ENCODE assay signal across 1 cellular context in the genomic region with DNA sequence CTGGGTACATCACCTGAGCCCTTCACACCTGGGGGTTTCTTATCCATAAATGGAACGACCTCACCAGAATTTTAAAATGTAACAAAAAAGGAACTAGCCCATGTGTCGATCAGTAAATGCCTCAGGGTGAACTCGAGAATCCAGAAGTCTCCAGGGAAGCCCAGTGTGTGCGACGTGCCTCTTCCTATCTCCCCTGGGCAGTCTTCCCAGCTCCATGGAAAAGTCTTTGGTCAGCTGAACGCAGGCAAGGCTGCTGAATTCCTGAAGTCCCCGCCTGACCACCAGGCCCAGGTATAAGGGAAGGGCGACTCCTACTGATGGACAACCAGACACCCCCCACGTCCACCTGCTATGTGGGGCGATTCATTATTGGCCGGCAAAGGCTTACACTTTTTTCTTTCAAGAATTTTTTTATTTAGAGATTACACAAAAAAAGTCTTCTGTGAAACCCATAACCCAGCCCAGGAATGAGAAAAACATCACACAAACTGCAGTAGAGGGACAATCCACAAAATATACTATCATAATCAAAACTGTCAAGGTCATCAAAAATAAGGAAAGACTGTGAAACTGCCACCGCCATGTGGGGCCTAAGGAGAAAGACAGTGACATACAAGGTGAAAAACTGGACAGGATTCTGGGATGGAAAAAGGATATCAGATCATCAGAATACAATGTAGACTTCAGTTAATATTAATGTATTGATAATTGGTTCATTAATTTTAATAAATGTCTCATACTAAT.
TF ChIP-seq lines count a peak whose summit lies in the region.

No MANE protein-coding gene starts in this region.

TF ChIP-seq in K562, 482 proteins besides CTCF, POLR2A, EP300 and RAD21 (continued from another document and continues in another):
- TF ChIP-seq ZNF407 (IDR thresholded peaks at IDR 0.05; ENCODE audit: low read depth) = no peak
- TF ChIP-seq, protein P1, sequence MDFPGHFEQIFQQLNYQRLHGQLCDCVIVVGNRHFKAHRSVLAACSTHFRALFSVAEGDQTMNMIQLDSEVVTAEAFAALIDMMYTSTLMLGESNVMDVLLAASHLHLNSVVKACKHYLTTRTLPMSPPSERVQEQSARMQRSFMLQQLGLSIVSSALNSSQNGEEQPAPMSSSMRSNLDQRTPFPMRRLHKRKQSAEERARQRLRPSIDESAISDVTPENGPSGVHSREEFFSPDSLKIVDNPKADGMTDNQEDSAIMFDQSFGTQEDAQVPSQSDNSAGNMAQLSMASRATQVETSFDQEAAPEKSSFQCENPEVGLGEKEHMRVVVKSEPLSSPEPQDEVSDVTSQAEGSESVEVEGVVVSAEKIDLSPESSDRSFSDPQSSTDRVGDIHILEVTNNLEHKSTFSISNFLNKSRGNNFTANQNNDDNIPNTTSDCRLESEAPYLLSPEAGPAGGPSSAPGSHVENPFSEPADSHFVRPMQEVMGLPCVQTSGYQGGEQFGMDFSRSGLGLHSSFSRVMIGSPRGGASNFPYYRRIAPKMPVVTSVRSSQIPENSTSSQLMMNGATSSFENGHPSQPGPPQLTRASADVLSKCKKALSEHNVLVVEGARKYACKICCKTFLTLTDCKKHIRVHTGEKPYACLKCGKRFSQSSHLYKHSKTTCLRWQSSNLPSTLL (IDR thresholded peaks at IDR 0.05) = no peak
- no peak for TF ChIP-seq XRCC3 (IDR thresholded peaks at IDR 0.05)
- no peak for TF ChIP-seq KLF1 (tag; IDR thresholded peaks at IDR 0.05)
- TF ChIP-seq ZBTB49 (CRISPR knock-in tag; IDR thresholded peaks at IDR 0.05; ENCODE audit: borderline replicate concordance) = no peak
- TF ChIP-seq, protein P2, sequence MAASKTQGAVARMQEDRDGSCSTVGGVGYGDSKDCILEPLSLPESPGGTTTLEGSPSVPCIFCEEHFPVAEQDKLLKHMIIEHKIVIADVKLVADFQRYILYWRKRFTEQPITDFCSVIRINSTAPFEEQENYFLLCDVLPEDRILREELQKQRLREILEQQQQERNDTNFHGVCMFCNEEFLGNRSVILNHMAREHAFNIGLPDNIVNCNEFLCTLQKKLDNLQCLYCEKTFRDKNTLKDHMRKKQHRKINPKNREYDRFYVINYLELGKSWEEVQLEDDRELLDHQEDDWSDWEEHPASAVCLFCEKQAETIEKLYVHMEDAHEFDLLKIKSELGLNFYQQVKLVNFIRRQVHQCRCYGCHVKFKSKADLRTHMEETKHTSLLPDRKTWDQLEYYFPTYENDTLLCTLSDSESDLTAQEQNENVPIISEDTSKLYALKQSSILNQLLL (CRISPR knock-in tag; IDR thresholded peaks at IDR 0.05; ENCODE audit: borderline replicate concordance) = no peak
- no peak for TF ChIP-seq ZNF445 (CRISPR knock-in tag; IDR thresholded peaks at IDR 0.05; ENCODE audit: low read depth)
- TF ChIP-seq ESRRA (IDR thresholded peaks at IDR 0.05; ENCODE audit: borderline replicate concordance, low read depth) = no peak
- TF ChIP-seq GATA2 (CRISPR knock-in tag; IDR thresholded peaks at IDR 0.05) = no peak
- peak; percentile 42; the same call in 1 of the 2 replicates for TF ChIP-seq C11orf30 (IDR thresholded peaks at IDR 0.05; ENCODE audit: low read depth)
- TF ChIP-seq TEAD4 (IDR thresholded peaks at IDR 0.05; ENCODE audit: low read length) = no peak
- TF ChIP-seq TEAD4 (CRISPR knock-in tag; IDR thresholded peaks at IDR 0.05; ENCODE audit: borderline replicate concordance) = no peak
- TF ChIP-seq, protein P3, sequence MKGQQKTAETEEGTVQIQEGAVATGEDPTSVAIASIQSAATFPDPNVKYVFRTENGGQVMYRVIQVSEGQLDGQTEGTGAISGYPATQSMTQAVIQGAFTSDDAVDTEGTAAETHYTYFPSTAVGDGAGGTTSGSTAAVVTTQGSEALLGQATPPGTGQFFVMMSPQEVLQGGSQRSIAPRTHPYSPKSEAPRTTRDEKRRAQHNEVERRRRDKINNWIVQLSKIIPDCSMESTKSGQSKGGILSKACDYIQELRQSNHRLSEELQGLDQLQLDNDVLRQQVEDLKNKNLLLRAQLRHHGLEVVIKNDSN (CRISPR knock-in tag; IDR thresholded peaks at IDR 0.05) = no peak
- TF ChIP-seq TAF15 (IDR thresholded peaks at IDR 0.05; ENCODE audit: low read depth, low read length) = no peak
- no peak for TF ChIP-seq U2AF2 (optimal IDR thresholded peaks at IDR 0.05; ENCODE audit: low read depth, low read length)
- no peak for TF ChIP-seq SMAD2 (IDR thresholded peaks at IDR 0.05; ENCODE audit: low read depth, low read length)
- TF ChIP-seq ZKSCAN8 (CRISPR knock-in tag; IDR thresholded peaks at IDR 0.05) = no peak
- no peak for TF ChIP-seq PCBP2 (IDR thresholded peaks at IDR 0.05; ENCODE audit: low read depth, low read length, poor library complexity, severe bottlenecking)
- peak; percentile 76 for TF ChIP-seq ZNF316 (IDR thresholded peaks at IDR 0.05)
- TF ChIP-seq, protein P4, sequence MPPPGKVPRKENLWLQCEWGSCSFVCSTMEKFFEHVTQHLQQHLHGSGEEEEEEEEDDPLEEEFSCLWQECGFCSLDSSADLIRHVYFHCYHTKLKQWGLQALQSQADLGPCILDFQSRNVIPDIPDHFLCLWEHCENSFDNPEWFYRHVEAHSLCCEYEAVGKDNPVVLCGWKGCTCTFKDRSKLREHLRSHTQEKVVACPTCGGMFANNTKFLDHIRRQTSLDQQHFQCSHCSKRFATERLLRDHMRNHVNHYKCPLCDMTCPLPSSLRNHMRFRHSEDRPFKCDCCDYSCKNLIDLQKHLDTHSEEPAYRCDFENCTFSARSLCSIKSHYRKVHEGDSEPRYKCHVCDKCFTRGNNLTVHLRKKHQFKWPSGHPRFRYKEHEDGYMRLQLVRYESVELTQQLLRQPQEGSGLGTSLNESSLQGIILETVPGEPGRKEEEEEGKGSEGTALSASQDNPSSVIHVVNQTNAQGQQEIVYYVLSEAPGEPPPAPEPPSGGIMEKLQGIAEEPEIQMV (tag; conservative IDR thresholded peaks at IDR 0.05; ENCODE audit: low read depth) = no peak
- TF ChIP-seq PRMT5 (CRISPR knock-in tag; IDR thresholded peaks at IDR 0.05) = no peak
- no peak for TF ChIP-seq RFX1 (IDR thresholded peaks at IDR 0.05)
- TF ChIP-seq ZNF551 (CRISPR knock-in tag; IDR thresholded peaks at IDR 0.05) = no peak
- TF ChIP-seq NR3C1 (CRISPR knock-in tag; IDR thresholded peaks at IDR 0.05) = no peak
- TF ChIP-seq, protein P5, sequence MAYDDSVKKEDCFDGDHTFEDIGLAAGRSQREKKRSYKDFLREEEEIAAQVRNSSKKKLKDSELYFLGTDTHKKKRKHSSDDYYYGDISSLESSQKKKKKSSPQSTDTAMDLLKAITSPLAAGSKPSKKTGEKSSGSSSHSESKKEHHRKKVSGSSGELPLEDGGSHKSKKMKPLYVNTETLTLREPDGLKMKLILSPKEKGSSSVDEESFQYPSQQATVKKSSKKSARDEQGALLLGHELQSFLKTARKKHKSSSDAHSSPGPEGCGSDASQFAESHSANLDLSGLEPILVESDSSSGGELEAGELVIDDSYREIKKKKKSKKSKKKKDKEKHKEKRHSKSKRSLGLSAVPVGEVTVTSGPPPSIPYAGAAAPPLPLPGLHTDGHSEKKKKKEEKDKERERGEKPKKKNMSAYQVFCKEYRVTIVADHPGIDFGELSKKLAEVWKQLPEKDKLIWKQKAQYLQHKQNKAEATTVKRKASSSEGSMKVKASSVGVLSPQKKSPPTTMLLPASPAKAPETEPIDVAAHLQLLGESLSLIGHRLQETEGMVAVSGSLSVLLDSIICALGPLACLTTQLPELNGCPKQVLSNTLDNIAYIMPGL (CRISPR knock-in tag; IDR thresholded peaks at IDR 0.05) = no peak
- TF ChIP-seq, protein P6, sequence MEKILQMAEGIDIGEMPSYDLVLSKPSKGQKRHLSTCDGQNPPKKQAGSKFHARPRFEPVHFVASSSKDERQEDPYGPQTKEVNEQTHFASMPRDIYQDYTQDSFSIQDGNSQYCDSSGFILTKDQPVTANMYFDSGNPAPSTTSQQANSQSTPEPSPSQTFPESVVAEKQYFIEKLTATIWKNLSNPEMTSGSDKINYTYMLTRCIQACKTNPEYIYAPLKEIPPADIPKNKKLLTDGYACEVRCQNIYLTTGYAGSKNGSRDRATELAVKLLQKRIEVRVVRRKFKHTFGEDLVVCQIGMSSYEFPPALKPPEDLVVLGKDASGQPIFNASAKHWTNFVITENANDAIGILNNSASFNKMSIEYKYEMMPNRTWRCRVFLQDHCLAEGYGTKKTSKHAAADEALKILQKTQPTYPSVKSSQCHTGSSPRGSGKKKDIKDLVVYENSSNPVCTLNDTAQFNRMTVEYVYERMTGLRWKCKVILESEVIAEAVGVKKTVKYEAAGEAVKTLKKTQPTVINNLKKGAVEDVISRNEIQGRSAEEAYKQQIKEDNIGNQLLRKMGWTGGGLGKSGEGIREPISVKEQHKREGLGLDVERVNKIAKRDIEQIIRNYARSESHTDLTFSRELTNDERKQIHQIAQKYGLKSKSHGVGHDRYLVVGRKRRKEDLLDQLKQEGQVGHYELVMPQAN (IDR thresholded peaks at IDR 0.05; ENCODE audit: borderline replicate concordance) = no peak
- no peak for TF ChIP-seq MIER1 (IDR thresholded peaks at IDR 0.05; ENCODE audit: low read depth)
- TF ChIP-seq, protein P7, sequence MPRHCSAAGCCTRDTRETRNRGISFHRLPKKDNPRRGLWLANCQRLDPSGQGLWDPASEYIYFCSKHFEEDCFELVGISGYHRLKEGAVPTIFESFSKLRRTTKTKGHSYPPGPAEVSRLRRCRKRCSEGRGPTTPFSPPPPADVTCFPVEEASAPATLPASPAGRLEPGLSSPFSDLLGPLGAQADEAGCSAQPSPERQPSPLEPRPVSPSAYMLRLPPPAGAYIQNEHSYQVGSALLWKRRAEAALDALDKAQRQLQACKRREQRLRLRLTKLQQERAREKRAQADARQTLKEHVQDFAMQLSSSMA (CRISPR knock-in tag; IDR thresholded peaks at IDR 0.05) = no peak
